Comparison of ENCODE assay signal across 8 cellular contexts in genomic region chr19:12399901-12400617, GRCh38. TPM values are rescaled to one million over a fixed set of nuclear protein-coding genes. Genes with fewer than 3 reads are reported as not detected.
DNase-seq lines count a peak whose midpoint lies in the region; ATAC-seq and TF ChIP-seq lines count a peak whose summit lies in the region.
"Not testable (repeated sequence)": the region's sequence is repeated elsewhere in the genome, so short reads cannot be mapped to it uniquely, and the experiment has no call there.

No MANE protein-coding gene starts in this region.

- H3K36me3 Mint-ChIP-seq in activated T-cell treated with anti-CD3 and anti-CD28 coated beads, Interleukin-2, amount 50 U/mL, for 4 hours (ENCODE audit: insufficient read depth): peaks cover 14% of the 10 kb centered on the region
- H3K36me3 Mint-ChIP-seq in memory B cell: not testable (repeated sequence)

- H3K9me3 ChIP-seq in BE2C; NT2/D1 (ENCODE audit: insufficient read depth, low read length); esophagus (ENCODE audit: control insufficient read depth in 2 of 2, insufficient read depth in 1 of 2, low read depth in 1 of 2, low read length in 1 of 2): not testable (repeated sequence)

- H3K4me3 Mint-ChIP-seq in activated T-cell treated with anti-CD3 and anti-CD28 coated beads, Interleukin-2, amount 50 U/mL, for 4 hours: peak overlapping the region; percentile 92
- H3K4me3 Mint-ChIP-seq in memory B cell: peak overlapping the region; percentile 96

- peak overlapping the region; percentile 71 for H3K4me3 ChIP-seq in BE2C (ENCODE audit: low read depth, low read length)
- H3K4me3 ChIP-seq in NT2/D1 (ENCODE audit: insufficient read length, low read depth): peak overlapping the region; percentile 89
- H3K4me3 ChIP-seq in esophagus (ENCODE audit: low read depth in 1 of 2, low read length in 2 of 2): peak overlapping the region; percentile 66 to 88

- not testable (repeated sequence) for TF ChIP-seq CTCF in BE2C (IDR thresholded peaks at IDR 0.05; ENCODE audit: low read depth, low read length)

- H3K27me3 ChIP-seq in BE2C; NT2/D1 (ENCODE audit: insufficient read depth, insufficient read length); esophagus (ENCODE audit: control insufficient read depth in 1 of 2, insufficient read depth in 2 of 2, low read length in 2 of 2): not testable (repeated sequence)

- H3K4me1 Mint-ChIP-seq in activated T-cell treated with anti-CD3 and anti-CD28 coated beads, Interleukin-2, amount 50 U/mL, for 4 hours (ENCODE audit: low read depth): peaks cover 17% of the 10 kb centered on the region
- H3K4me1 Mint-ChIP-seq in memory B cell: peaks cover 17% of the 10 kb centered on the region

- H3K36me3 ChIP-seq in BE2C; NT2/D1 (ENCODE audit: insufficient read depth, insufficient read length, low read length); esophagus (ENCODE audit: control insufficient read depth in 2 of 2, insufficient read depth in 2 of 2, low read length in 1 of 2): not testable (repeated sequence)

- peak overlapping the region; percentile 89 for H3K9ac ChIP-seq in NT2/D1 (ENCODE audit: insufficient read length, low read depth)

- WGBS in esophagus, 2 donors: 2 to 3% methylated on average over 20 to 23 of the region's 23 CpGs

- not testable (repeated sequence) for H3K9me3 Mint-ChIP-seq in activated T-cell treated with anti-CD3 and anti-CD28 coated beads, Interleukin-2, amount 50 U/mL, for 4 hours; memory B cell

- peak overlapping the region; percentile 86 to 95 for H3K27ac ChIP-seq in esophagus (ENCODE audit: low read depth in 2 of 2, low read length in 1 of 2)

- H3K27ac Mint-ChIP-seq in memory B cell: peak overlapping the region; percentile 53

- not testable (repeated sequence) for H3K4me1 ChIP-seq in BE2C; NT2/D1 (ENCODE audit: insufficient read depth, insufficient read length); esophagus (ENCODE audit: control insufficient read depth in 2 of 2, insufficient read depth in 2 of 2, low read length in 1 of 2)

- ATAC-seq in GM19395 (IDR thresholded peaks at IDR 0.05; ENCODE audit: unreplicated experiment) (peak; percentile 46), HG03135 (IDR thresholded peaks at IDR 0.05; ENCODE audit: unreplicated experiment) (peak; percentile 43), memory B cell (ENCODE audit: low read depth) (peak; percentile 49)
- peak; percentile 16 to 47 for ATAC-seq in activated T-cell treated with anti-CD3 and anti-CD28 coated beads, Interleukin-2, amount 50 U/mL, for 4 hours

- DNase-seq in BE2C (peak; percentile 16), NT2/D1 (ENCODE audit: low read depth, low spot score) (peak; percentile 25), memory B cell (ENCODE audit: low spot score in 2 of 2) (peak in 1 of 2 donors; percentile 15)
- peak; percentile 27 for DNase-seq in activated T-cell treated with anti-CD3 and anti-CD28 coated beads, Interleukin-2, amount 50 U/mL, for 4 hours
- peak; percentile 13 for DNase-seq in stimulated activated CD4-positive, alpha-beta T cell treated with anti-CD3 and anti-CD28 coated beads, Interleukin-4, amount 100 ng/mL, for 1 hour

- not testable (repeated sequence) for H3K27me3 Mint-ChIP-seq in activated T-cell treated with anti-CD3 and anti-CD28 coated beads, Interleukin-2, amount 50 U/mL, for 4 hours (ENCODE audit: low read depth); memory B cell

RNA-seq across cellular contexts. Expression of gene ZNF799, which starts 1.0 kb away (rescaled TPM):
- 0.91 TPM for polyA plus RNA-seq in BE2C (2012; ENCODE audit: insufficient read depth, insufficient read length, low read depth)
- 1 to 10 TPM; 1.9 to 2.1 (median 2.0) TPM for total RNA-seq in activated T-cell treated with anti-CD3 and anti-CD28 coated beads, Interleukin-2, amount 50 U/mL, for 4 hours
- polyA plus RNA-seq in esophagus: 1 to 10 TPM; 1.5 to 3.3 TPM

RNA-seq across cellular contexts. Expression of gene ZNF442, which starts 34.6 kb away (rescaled TPM):
- 0.39 TPM for polyA plus RNA-seq in BE2C (2012; ENCODE audit: insufficient read depth, insufficient read length, low read depth)
- total RNA-seq in activated T-cell treated with anti-CD3 and anti-CD28 coated beads, Interleukin-2, amount 50 U/mL, for 4 hours: under 1 TPM; 0.29 to 0.81 (median 0.73) TPM
- under 1 TPM; 0.26 to 0.58 TPM for polyA plus RNA-seq in esophagus

RNA-seq across cellular contexts. Expression of gene ZNF443, which starts 40.8 kb away (rescaled TPM):
- 0.57 TPM for polyA plus RNA-seq in BE2C (2012; ENCODE audit: insufficient read depth, insufficient read length, low read depth)
- 1 to 10 TPM; 2.2 to 2.4 (median 2.3) TPM for total RNA-seq in activated T-cell treated with anti-CD3 and anti-CD28 coated beads, Interleukin-2, amount 50 U/mL, for 4 hours
- polyA plus RNA-seq in esophagus: 1 to 10 TPM; 1.5 to 3.5 TPM
